8 cellular contexts compared by ENCODE assay signal in the genomic region with DNA sequence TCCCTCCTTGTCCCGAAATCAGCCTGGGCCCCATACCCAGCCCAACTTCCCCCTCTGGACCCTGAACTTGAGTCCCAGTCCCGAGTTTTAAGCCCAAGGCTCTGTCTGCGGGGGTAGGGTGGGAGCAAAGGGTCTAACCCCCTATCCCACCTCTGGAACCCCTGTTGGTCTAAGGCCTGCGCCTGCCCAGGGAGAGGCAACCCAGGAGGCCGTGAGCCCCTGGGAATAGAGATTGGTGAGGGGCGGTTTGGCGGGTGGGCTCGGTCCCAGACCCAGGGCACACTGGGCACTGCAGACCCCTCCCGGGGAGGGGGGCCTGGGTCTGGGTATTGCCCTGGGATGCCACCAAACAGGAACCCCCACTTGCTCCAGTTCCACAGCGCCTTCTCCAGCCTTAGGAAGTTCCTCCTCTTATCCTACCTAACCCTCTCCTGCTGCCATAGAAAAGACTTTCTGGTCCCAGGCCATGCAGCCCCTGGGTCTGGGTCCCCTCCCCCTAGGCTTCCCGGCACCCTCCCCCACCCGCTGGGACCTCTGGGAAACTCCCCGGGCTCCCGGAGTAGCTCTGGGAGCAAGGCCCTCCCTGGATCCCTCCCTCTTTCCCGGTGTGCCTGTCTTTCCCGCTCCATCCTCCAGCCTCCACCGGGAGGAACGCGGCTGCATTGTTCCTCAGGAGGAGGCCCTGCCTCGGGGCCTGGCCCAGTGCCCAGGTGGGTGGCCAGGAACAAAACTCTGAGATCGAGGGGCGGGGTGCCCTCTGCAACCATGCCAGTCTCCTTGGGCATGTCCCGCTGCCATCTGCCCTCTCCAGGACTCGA. TPM values are rescaled to one million over a fixed set of nuclear protein-coding genes. Genes with fewer than 3 reads are reported as not detected.
DNase-seq lines count a peak whose midpoint lies in the region; ATAC-seq and TF ChIP-seq lines count a peak whose summit lies in the region.

No MANE protein-coding gene starts in this region.

- H3K27ac Mint-ChIP-seq in CD4-positive, alpha-beta memory T cell = peak overlapping the region; percentile 98 to 100 (median 99)

- peaks cover 0 to 4% of the 10 kb centered on the region in 2 donors for H3K27me3 Mint-ChIP-seq in CD4-positive, alpha-beta memory T cell

- H3K4me3 Mint-ChIP-seq in CD4-positive, alpha-beta memory T cell = peak overlapping the region; percentile 86 to 94 (median 89)

- no peaks in the 10 kb centered on the region for H3K27me3 ChIP-seq in CD4-positive, alpha-beta memory T cell (ENCODE audit: insufficient read depth, low read length)
- H3K27me3 ChIP-seq in ascending aorta = no peaks in the 10 kb centered on the region
- no peaks in the 10 kb centered on the region for H3K27me3 ChIP-seq in iPS-18a (ENCODE audit: control insufficient read depth, insufficient read depth, low read length)

- peaks cover 81% of the 10 kb centered on the region for H3K4me1 ChIP-seq in CD4-positive, alpha-beta memory T cell (ENCODE audit: insufficient read depth, low read length)
- peaks cover 13 to 37% of the 10 kb centered on the region in 2 donors for H3K4me1 ChIP-seq in ascending aorta
- peaks cover 19% of the 10 kb centered on the region for H3K4me1 ChIP-seq in iPS-18a (ENCODE audit: control insufficient read depth, low read depth, low read length)

- TF ChIP-seq RAD21 in Ishikawa (IDR thresholded peaks at IDR 0.05; ENCODE audit: low read depth) = peak; percentile 16; the same call in 1 of the 2 replicates

- POLR2A ChIA-PET in CD4-positive, alpha-beta memory T cell (lab: Charles Lee; ENCODE audit: partially characterized antibody) = interaction anchor here (0.8 to 1.2 kb wide), 2 partner anchors 19 kb away, joined by 3 read pairs; no protein-coding TSS in a partner anchor

- H3K4me3 ChIP-seq in CD4-positive, alpha-beta memory T cell (ENCODE audit: low read length in 2 of 2) = peak overlapping the region in 1 of 2 donors; percentile 40
- H3K4me3 ChIP-seq in ascending aorta (peak overlapping the region; percentile 92 to 99), iPS-18a (ENCODE audit: low read length) (peak overlapping the region; percentile 58)

- H3K36me3 ChIP-seq in CD4-positive, alpha-beta memory T cell (ENCODE audit: insufficient read depth, low read length) = no peaks in the 10 kb centered on the region
- H3K36me3 ChIP-seq in ascending aorta = peaks cover 0 to 4% of the 10 kb centered on the region in 2 donors
- H3K36me3 ChIP-seq in iPS-18a (ENCODE audit: control insufficient read depth, low read depth, low read length) = no peaks in the 10 kb centered on the region

- H3K27ac ChIP-seq in CD4-positive, alpha-beta memory T cell (ENCODE audit: low read depth, low read length) = peak overlapping the region; percentile 98
- peak overlapping the region; percentile 99 to 100 for H3K27ac ChIP-seq in ascending aorta
- H3K27ac ChIP-seq in iPS-18a (ENCODE audit: low read length) = no peak overlapping the region

- peak overlapping the region; percentile 48 for H3K9ac ChIP-seq in iPS-18a (ENCODE audit: low read length)

- H3K4me1 Mint-ChIP-seq in CD4-positive, alpha-beta memory T cell = peaks cover 33 to 85% (median 53%) of the 10 kb centered on the region in 4 donors

- TF ChIP-seq CTCF in ascending aorta (IDR thresholded peaks at IDR 0.05) = no peak

- CTCF ChIA-PET in CD4-positive, alpha-beta memory T cell (lab: Charles Lee; ENCODE audit: partially characterized antibody) = interaction anchor here (0.6 to 0.8 kb wide), 2 partner anchors 19 to 206 kb away, joined by 3 to 4 read pairs; no protein-coding TSS in a partner anchor

- intact Hi-C loops in CD4-positive, alpha-beta memory T cell (cut with micrococcal nuclease) = loop anchor here (10.0 kb wide), 1 partner anchor 681 kb away; a partner anchor contains a TSS
- intact Hi-C loops in ascending aorta (cut with DNase I) = loop anchor here (5.0 kb wide), 1 partner anchor 1051 kb away; a partner anchor contains a TSS

- H3K9me3 ChIP-seq in CD4-positive, alpha-beta memory T cell (ENCODE audit: control insufficient read depth in 1 of 2, low read length in 2 of 2) = no peaks in the 10 kb centered on the region
- H3K9me3 ChIP-seq in ascending aorta (no peaks in the 10 kb centered on the region), iPS-18a (ENCODE audit: control insufficient read depth, low read depth, low read length) (no peaks in the 10 kb centered on the region)

- peaks cover 0 to 38% of the 10 kb centered on the region in 2 donors for H3K36me3 Mint-ChIP-seq in CD4-positive, alpha-beta memory T cell

- peaks cover 0 to 5% (median 0%) of the 10 kb centered on the region in 8 donors for H3K9me3 Mint-ChIP-seq in CD4-positive, alpha-beta memory T cell

- TF ChIP-seq EP300 in Ishikawa (IDR thresholded peaks at IDR 0.05; ENCODE audit: borderline replicate concordance) = peak; percentile 51; the same call in 1 of the 2 replicates

- DNase-seq in CD4-positive, alpha-beta memory T cell = peak in 1 of 5 donors; percentile 6
- DNase-seq in ascending aorta (ENCODE audit: low spot score in 2 of 2) = peak in 1 of 2 donors; percentile 89
- DNase-seq in stimulated activated CD8-positive, alpha-beta memory T cell treated with anti-CD3 and anti-CD28 coated beads, Interleukin-4, amount 100 ng/mL, for 48 hours = peak; percentile 30
- DNase-seq in KBM-7 = no peak
- DNase-seq in GM19238 (ENCODE audit: insufficient read length, low spot score) = no peak

- no peak for ATAC-seq in HG02870 (IDR thresholded peaks at IDR 0.05; ENCODE audit: unreplicated experiment)

- in situ Hi-C loops in KBM-7 (cut with MboI; ENCODE audit: low pct_unique_long_range_greater_than_20kb, low sequenced_read_pairs) = loop anchor here (10.0 kb wide), 1 partner anchor 59 kb away; no protein-coding TSS in a partner anchor

TF ChIP-seq in Ishikawa, 13 proteins besides CTCF, POLR2A, EP300 and RAD21:
- TF ChIP-seq, protein P1, sequence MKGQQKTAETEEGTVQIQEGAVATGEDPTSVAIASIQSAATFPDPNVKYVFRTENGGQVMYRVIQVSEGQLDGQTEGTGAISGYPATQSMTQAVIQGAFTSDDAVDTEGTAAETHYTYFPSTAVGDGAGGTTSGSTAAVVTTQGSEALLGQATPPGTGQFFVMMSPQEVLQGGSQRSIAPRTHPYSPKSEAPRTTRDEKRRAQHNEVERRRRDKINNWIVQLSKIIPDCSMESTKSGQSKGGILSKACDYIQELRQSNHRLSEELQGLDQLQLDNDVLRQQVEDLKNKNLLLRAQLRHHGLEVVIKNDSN (IDR thresholded peaks at IDR 0.05) = peak; percentile 1; the same call in 1 of the 2 replicates
- peak; percentile 71 for TF ChIP-seq TCF12 (IDR thresholded peaks at IDR 0.05; ENCODE audit: low read depth)
- TF ChIP-seq EGR1 (IDR thresholded peaks at IDR 0.05) = no peak
- TF ChIP-seq, protein P2, sequence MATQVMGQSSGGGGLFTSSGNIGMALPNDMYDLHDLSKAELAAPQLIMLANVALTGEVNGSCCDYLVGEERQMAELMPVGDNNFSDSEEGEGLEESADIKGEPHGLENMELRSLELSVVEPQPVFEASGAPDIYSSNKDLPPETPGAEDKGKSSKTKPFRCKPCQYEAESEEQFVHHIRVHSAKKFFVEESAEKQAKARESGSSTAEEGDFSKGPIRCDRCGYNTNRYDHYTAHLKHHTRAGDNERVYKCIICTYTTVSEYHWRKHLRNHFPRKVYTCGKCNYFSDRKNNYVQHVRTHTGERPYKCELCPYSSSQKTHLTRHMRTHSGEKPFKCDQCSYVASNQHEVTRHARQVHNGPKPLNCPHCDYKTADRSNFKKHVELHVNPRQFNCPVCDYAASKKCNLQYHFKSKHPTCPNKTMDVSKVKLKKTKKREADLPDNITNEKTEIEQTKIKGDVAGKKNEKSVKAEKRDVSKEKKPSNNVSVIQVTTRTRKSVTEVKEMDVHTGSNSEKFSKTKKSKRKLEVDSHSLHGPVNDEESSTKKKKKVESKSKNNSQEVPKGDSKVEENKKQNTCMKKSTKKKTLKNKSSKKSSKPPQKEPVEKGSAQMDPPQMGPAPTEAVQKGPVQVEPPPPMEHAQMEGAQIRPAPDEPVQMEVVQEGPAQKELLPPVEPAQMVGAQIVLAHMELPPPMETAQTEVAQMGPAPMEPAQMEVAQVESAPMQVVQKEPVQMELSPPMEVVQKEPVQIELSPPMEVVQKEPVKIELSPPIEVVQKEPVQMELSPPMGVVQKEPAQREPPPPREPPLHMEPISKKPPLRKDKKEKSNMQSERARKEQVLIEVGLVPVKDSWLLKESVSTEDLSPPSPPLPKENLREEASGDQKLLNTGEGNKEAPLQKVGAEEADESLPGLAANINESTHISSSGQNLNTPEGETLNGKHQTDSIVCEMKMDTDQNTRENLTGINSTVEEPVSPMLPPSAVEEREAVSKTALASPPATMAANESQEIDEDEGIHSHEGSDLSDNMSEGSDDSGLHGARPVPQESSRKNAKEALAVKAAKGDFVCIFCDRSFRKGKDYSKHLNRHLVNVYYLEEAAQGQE (IDR thresholded peaks at IDR 0.05; ENCODE audit: low read depth) = no peak
- no peak for TF ChIP-seq CEBPB (IDR thresholded peaks at IDR 0.05)
- TF ChIP-seq, protein P3, sequence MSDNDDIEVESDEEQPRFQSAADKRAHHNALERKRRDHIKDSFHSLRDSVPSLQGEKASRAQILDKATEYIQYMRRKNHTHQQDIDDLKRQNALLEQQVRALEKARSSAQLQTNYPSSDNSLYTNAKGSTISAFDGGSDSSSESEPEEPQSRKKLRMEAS (IDR thresholded peaks at IDR 0.05) = 0 out of 2 replicates have a peak, but pooled peaks have one; percentile 24
- peak; percentile 92 for TF ChIP-seq NFIC (IDR thresholded peaks at IDR 0.05)
- TF ChIP-seq CREB1 (IDR thresholded peaks at IDR 0.05; ENCODE audit: low read depth) = no peak
- TF ChIP-seq ZBTB7A (IDR thresholded peaks at IDR 0.05; ENCODE audit: low read depth) = peak; percentile 92
- no peak for TF ChIP-seq FOXM1 (IDR thresholded peaks at IDR 0.05; ENCODE audit: borderline replicate concordance, low read depth)
- peak; percentile 69 for TF ChIP-seq TEAD4 (IDR thresholded peaks at IDR 0.05)
- no peak for TF ChIP-seq YY1 (IDR thresholded peaks at IDR 0.05; ENCODE audit: low read depth)
- TF ChIP-seq TAF1 (IDR thresholded peaks at IDR 0.05; ENCODE audit: low read depth) = no peak

RNA-seq across cellular contexts. Expression of a gene that starts 33.6 kb away (rescaled TPM):
- total RNA-seq in CD4-positive, alpha-beta memory T cell = not detected
- not detected for polyA plus RNA-seq in CD4-positive, alpha-beta memory T cell
- not detected for total RNA-seq in ascending aorta

RNA-seq across cellular contexts. Expression of a gene that starts 48.1 kb away (rescaled TPM):
- 1 to 10 TPM; 6.4 to 6.6 TPM for total RNA-seq in CD4-positive, alpha-beta memory T cell
- 1 to 10 TPM in 1 of 2 donors, under 1 TPM in 1; 0.33 to 1.6 TPM for polyA plus RNA-seq in CD4-positive, alpha-beta memory T cell
- total RNA-seq in ascending aorta = 23.2 TPM
